Comparison of ENCODE assay signal across 9 cellular contexts in genomic region chr6:10412948-10413849, GRCh38. TPM values are rescaled to one million over a fixed set of nuclear protein-coding genes. Genes with fewer than 3 reads are reported as not detected.
DNase-seq lines count a peak whose midpoint lies in the region; ATAC-seq, FAIRE-seq and TF ChIP-seq lines count a peak whose summit lies in the region.
"Had no signal": no experiment of that assay in that cellular context is flagged by ENCODE, and none has a peak within 500 bp of the region (broad histone marks: within the 10 kb centered on the region; RNA-seq: fewer than 3 reads in every experiment).

No MANE protein-coding gene starts in this region.

- H3K9me3 Mint-ChIP-seq in natural killer cell: peaks cover 0 to 6% of the 10 kb centered on the region in 2 donors

- FAIRE-seq in GM12891 (lab: Jason Lieb, UNC): no peak
- FAIRE-seq: TTC549 had no signal

- H3K4me3 ChIP-seq in duodenal mucosa (ENCODE audit: low read depth in 1 of 2, low read length in 2 of 2): peak overlapping the region; percentile 82 to 88

- H3K9me3 ChIP-seq in duodenal mucosa (ENCODE audit: control insufficient read depth in 1 of 2, low read length in 2 of 2): no peaks in the 10 kb centered on the region

- H3K36me3 Mint-ChIP-seq in natural killer cell: peaks cover 35% of the 10 kb centered on the region

- peaks cover 50 to 59% of the 10 kb centered on the region in 2 donors for H3K4me1 Mint-ChIP-seq in natural killer cell

- peak overlapping the region; percentile 86 for H3K4me3 Mint-ChIP-seq in natural killer cell

- no peak for TF ChIP-seq POLR2A in GM12891 (IDR thresholded peaks at IDR 0.05; ENCODE audit: low read depth, low read length)

- peaks cover 70 to 86% of the 10 kb centered on the region in 2 donors for H3K27me3 Mint-ChIP-seq in natural killer cell (ENCODE audit: low read depth in 2 of 2)

- H3K4me1 ChIP-seq in duodenal mucosa (ENCODE audit: control insufficient read depth in 1 of 2, insufficient read depth in 2 of 2, low read length in 2 of 2): peaks cover 34 to 40% of the 10 kb centered on the region in 2 donors

- no peak overlapping the region for H3K27ac ChIP-seq in duodenal mucosa (ENCODE audit: low read depth, low read length)

- no peak for TF ChIP-seq CTCF in natural killer cell (IDR thresholded peaks at IDR 0.05)

- DNase-seq in COR-L47 (lab: John Stamatoyannopoulos, UW): peak; percentile 49
- peak; percentile 48 for DNase-seq in NCI-H2029 (lab: John Stamatoyannopoulos, UW)
- DNase-seq in natural killer cell: no peak
- DNase-seq in effector CD8-positive, alpha-beta T cell (lab: John Stamatoyannopoulos, UW): no peak
- DNase-seq in HK-2 (ENCODE audit: unreplicated experiment): no peak
- DNase-seq in GM12891 (ENCODE audit: insufficient read length, low spot score): no peak

- H3K27ac Mint-ChIP-seq in natural killer cell: peak overlapping the region in 1 of 2 donors; percentile 78

- no peaks in the 10 kb centered on the region for H3K36me3 ChIP-seq in duodenal mucosa (ENCODE audit: control insufficient read depth in 1 of 2, insufficient read depth in 2 of 2, low read length in 2 of 2)

- H3K9ac ChIP-seq in duodenal mucosa (ENCODE audit: low read depth in 1 of 2, low read length in 2 of 2): peak overlapping the region in 1 of 2 donors; percentile 32

- peak; percentile 39 for ATAC-seq in GM21515 (IDR thresholded peaks at IDR 0.05; ENCODE audit: unreplicated experiment)
- peak in 1 of 3 donors; percentile 12 for ATAC-seq in natural killer cell

- intact Hi-C loops in natural killer cell (cut with micrococcal nuclease): no loop called here

- H3K27me3 ChIP-seq in duodenal mucosa (ENCODE audit: control insufficient read depth in 1 of 2, insufficient read depth in 2 of 2, low read length in 2 of 2): peaks cover 77 to 94% of the 10 kb centered on the region in 2 donors

TF ChIP-seq in GM12891, 5 proteins besides CTCF, POLR2A, EP300 and RAD21:
- TF ChIP-seq TAF1 (IDR thresholded peaks at IDR 0.05; ENCODE audit: low read depth, low read length): no peak
- TF ChIP-seq POLR2AphosphoS5 (IDR thresholded peaks at IDR 0.05; ENCODE audit: low read depth, low read length): no peak
- TF ChIP-seq PAX5 (IDR thresholded peaks at IDR 0.05; ENCODE audit: insufficient read depth, low read length, severe bottlenecking): no peak
- no peak for TF ChIP-seq POU2F2 (IDR thresholded peaks at IDR 0.05; ENCODE audit: low read depth, low read length)
- no peak for TF ChIP-seq SPI1 (IDR thresholded peaks at IDR 0.05; ENCODE audit: low read depth, low read length)

RNA-seq across cellular contexts. Expression of gene TFAP2A, which starts 1.7 kb away (rescaled TPM):
- total RNA-seq in natural killer cell: not detected
- 0.30 TPM for polyA plus RNA-seq in GM12891 (2012; ENCODE audit: low read depth, missing spikeins)

Comparison
In these comparisons a context has a peak if more than half of its experiments do, and no peak if none do; other contexts are left out.
1. DNase-seq: peak in COR-L47 (single experiment) and NCI-H2029 (single experiment); none in natural killer cell (single experiment), effector CD8-positive, alpha-beta T cell (single experiment), HK-2 (single experiment) and GM12891 (single experiment).